Comparison of ENCODE assay signal across 20 cellular contexts in the genomic region with DNA sequence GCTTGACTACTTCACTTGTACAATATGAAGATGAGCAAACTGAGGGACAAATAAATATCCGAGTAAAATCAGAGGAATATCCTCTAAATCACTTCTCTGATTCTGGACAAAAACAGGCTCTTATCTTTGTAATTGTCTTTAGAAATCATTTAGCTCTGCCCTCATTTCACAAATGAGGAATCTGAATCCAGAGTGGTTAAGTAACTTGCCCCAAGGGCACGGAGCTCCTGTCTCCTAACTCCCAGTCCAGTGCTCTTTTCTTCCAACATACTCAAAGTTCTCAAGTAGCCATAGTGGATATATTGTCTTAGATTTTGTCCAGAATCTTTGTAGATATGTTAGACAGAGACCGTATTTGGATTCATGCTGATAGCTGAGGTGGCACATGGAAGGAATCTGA.
"Had no signal": no experiment of that assay in that cellular context is flagged by ENCODE, and none has a peak within 500 bp of the region (broad histone marks: within the 10 kb centered on the region; RNA-seq: fewer than 3 reads in every experiment).

No MANE protein-coding gene starts in this region.

- H3K4me3 ChIP-seq: colonic mucosa, gastrocnemius medialis, left lung, neural progenitor cell, right lobe of liver, stomach, thyroid gland had no signal

- H3K4me2 ChIP-seq: neural progenitor cell had no signal

- H3K27me3 ChIP-seq: colonic mucosa, gastrocnemius medialis, left lung, right lobe of liver, stomach, thyroid gland had no signal

- H3K9me3 ChIP-seq: colonic mucosa, gastrocnemius medialis, left lung, right lobe of liver, stomach, thyroid gland had no signal

- H3K9ac ChIP-seq: neural progenitor cell, parathyroid adenoma had no signal

- H3K27ac ChIP-seq: colonic mucosa, gastrocnemius medialis, left lung, neural progenitor cell, parathyroid adenoma, right lobe of liver, stomach, thyroid gland had no signal

- DNase-seq: colonic mucosa; effector CD8-positive, alpha-beta T cell; endodermal cell; erythroblast; gastrocnemius medialis; head of caudate nucleus; kidney; mesendoderm; midbrain; naive thymus-derived CD4-positive, alpha-beta T cell; right lobe of liver; stimulated activated CD4-positive, alpha-beta T cell treated with anti-CD3 and anti-CD28 coated beads, Interleukin-2, amount 100 ng/mL, for 24 hours; stimulated activated CD4-positive, alpha-beta T cell treated with anti-CD3 and anti-CD28 coated beads, Interleukin-4, amount 100 ng/mL, for 24 hours; stimulated activated naive CD4-positive, alpha-beta T cell treated with Interleukin-2 at 50 U/mL for 16 hours; stomach; thyroid gland had no signal

- H3K79me2 ChIP-seq: parathyroid adenoma had no signal

- ATAC-seq: gastrocnemius medialis; left lung; naive thymus-derived CD4-positive, alpha-beta T cell; right lobe of liver; stimulated activated effector memory CD8-positive, alpha-beta T cell treated with anti-CD3 and anti-CD28 coated beads, Interleukin-12 subunit alpha, Interleukin-12 subunit beta, amount 100 ng/mL, for 72 hours had no signal

- H3K36me3 ChIP-seq: colonic mucosa, gastrocnemius medialis, left lung, neural progenitor cell, right lobe of liver, stomach, thyroid gland had no signal

- H3K4me1 ChIP-seq: colonic mucosa, left lung, neural progenitor cell, parathyroid adenoma, right lobe of liver, thyroid gland had no signal

- H2AFZ ChIP-seq: neural progenitor cell, parathyroid adenoma had no signal
